8 cellular contexts compared by ENCODE assay signal in the genomic region with DNA sequence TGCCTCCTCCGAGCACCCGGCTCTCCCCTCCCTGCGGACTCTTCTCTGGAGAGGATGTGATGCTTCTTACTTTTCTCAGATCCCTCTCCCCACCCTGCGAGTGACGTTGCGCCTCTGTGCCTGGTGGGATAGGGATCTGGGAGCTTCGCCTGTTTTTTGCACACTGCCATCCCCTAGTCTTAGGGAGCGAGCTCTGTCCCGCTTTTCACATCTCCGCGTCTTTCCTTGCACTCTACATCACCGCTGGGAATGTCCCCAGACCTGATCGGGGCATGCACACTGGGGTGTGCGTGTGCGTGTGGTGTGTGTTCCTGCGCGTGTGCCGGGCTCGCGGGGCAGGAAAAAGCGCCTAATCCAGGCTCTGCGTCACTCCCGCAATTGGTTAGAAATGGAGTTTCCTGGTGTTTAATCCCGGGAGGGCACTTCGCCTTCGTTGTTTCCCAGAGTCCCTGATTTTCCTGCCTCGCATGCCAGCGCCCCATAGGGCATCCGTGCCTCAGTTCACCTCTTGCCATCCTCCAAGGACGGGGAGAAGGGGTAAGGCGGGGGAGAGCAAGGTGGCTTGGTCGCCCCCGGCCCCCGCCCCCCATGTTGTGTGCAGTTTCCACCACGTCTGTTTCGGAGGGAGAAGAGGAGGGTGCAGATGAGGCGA. TPM values are rescaled to one million over a fixed set of nuclear protein-coding genes. Genes with fewer than 3 reads are reported as not detected.
DNase-seq lines count a peak whose midpoint lies in the region; ATAC-seq and TF ChIP-seq lines count a peak whose summit lies in the region.

No MANE protein-coding gene starts in this region.

- H3K27ac Mint-ChIP-seq in Caco-2 (ENCODE audit: unreplicated experiment) (no peak overlapping the region), neural progenitor cell (no peak overlapping the region)

- CTCF ChIA-PET in Caco-2 (lab: Charles Lee): no interaction called here
- CTCF ChIA-PET in SK-N-SH (lab: Yijun Ruan, JAX): interaction anchor here (0.8 to 1.3 kb wide), 7 partner anchors 12 to 145 kb away, joined by 3 to 7 read pairs (median 3); no protein-coding TSS in a partner anchor

- no peak overlapping the region for H3K9ac ChIP-seq in SK-N-SH
- H3K9ac ChIP-seq in neural progenitor cell: no peak overlapping the region

- TF ChIP-seq EP300 in SK-N-SH (IDR thresholded peaks at IDR 0.05; ENCODE audit: borderline replicate concordance in 1 of 2, low read depth in 1 of 2, low read length in 1 of 2): no peak

- DNase-seq in Caco-2: no peak
- DNase-seq in SK-N-SH: peak; percentile 48
- peak; percentile 7 for DNase-seq in fibroblast of mammary gland (ENCODE audit: low read depth)
- peak; percentile 31 for DNase-seq in neural progenitor cell (ENCODE audit: low spot score)
- no peak for DNase-seq in SIG-M5 (lab: John Stamatoyannopoulos, UW)

- H4K20me1 ChIP-seq in SK-N-SH (ENCODE audit: insufficient read depth) (no peaks in the 10 kb centered on the region), neural progenitor cell (ENCODE audit: low read depth) (peaks cover 4% of the 10 kb centered on the region)

- H3F3A ChIP-seq in SK-N-SH (replicated peaks; ENCODE audit: insufficient read depth) (no peaks in the 10 kb centered on the region), neural progenitor cell (ENCODE audit: low read depth) (no peaks in the 10 kb centered on the region)

- TF ChIP-seq CTCF in Caco-2 (IDR thresholded peaks at IDR 0.05; ENCODE audit: insufficient read depth in 1 of 2, low read depth in 1 of 2, low read length in 1 of 2, severe bottlenecking in 1 of 2, unreplicated experiment in 1 of 2): no peak
- TF ChIP-seq CTCF in SK-N-SH (IDR thresholded peaks at IDR 0.05): no peak
- no peak for TF ChIP-seq CTCF in fibroblast of mammary gland (conservative IDR thresholded peaks at IDR 0.05; ENCODE audit: control insufficient read depth, insufficient read depth, low read depth, low read length)
- TF ChIP-seq CTCF in neural progenitor cell (IDR thresholded peaks at IDR 0.05): no peak

- H3K9me3 ChIP-seq in Caco-2: no peaks in the 10 kb centered on the region
- H3K9me3 ChIP-seq in SK-N-SH: no peaks in the 10 kb centered on the region
- H3K9me3 ChIP-seq in neural progenitor cell (ENCODE audit: low read depth): no peaks in the 10 kb centered on the region

- ATAC-seq in HG03175 (IDR thresholded peaks at IDR 0.05; ENCODE audit: unreplicated experiment): no peak
- ATAC-seq in HG02884 (IDR thresholded peaks at IDR 0.05; ENCODE audit: unreplicated experiment): no peak
- no peak for ATAC-seq in HG03139 (IDR thresholded peaks at IDR 0.05; ENCODE audit: unreplicated experiment)

- H3K4me3 ChIP-seq in Caco-2 (ENCODE audit: low read depth, low read length) (no peak overlapping the region), SK-N-SH (ENCODE audit: low read depth in 2 of 2, low read length in 1 of 2) (peak overlapping the region; percentile 56 to 61; a peak in 3 of 4 replicates), fibroblast of mammary gland (ENCODE audit: control insufficient read depth, low read depth, low read length) (peak overlapping the region; percentile 57), neural progenitor cell (peak overlapping the region; percentile 74)

- H3K4me2 ChIP-seq in SK-N-SH: peak overlapping the region; percentile 96; the same call in 1 of the 2 replicates
- H3K4me2 ChIP-seq in neural progenitor cell: peak overlapping the region; percentile 99

- TF ChIP-seq RAD21 in SK-N-SH (IDR thresholded peaks at IDR 0.05; ENCODE audit: low read length): no peak

- H3K4me1 Mint-ChIP-seq in Caco-2 (ENCODE audit: low read depth, unreplicated experiment) (no peaks in the 10 kb centered on the region), neural progenitor cell (peaks cover 3% of the 10 kb centered on the region)

- H3K27me3 ChIP-seq in Caco-2 (replicated peaks; ENCODE audit: control insufficient read depth, insufficient read depth, low read length) (no peaks in the 10 kb centered on the region; the same call in 1 of the 2 replicates), SK-N-SH (ENCODE audit: insufficient read depth) (peaks cover 51% of the 10 kb centered on the region), neural progenitor cell (peaks cover 87% of the 10 kb centered on the region)

- no peaks in the 10 kb centered on the region for H3K36me3 ChIP-seq in Caco-2 (ENCODE audit: control insufficient read depth, insufficient read depth, low read length)
- H3K36me3 ChIP-seq in SK-N-SH (replicated peaks in 1 of 2; ENCODE audit: control insufficient read depth in 1 of 2, insufficient read depth in 2 of 2, low read length in 1 of 2): no peaks in the 10 kb centered on the region
- no peaks in the 10 kb centered on the region for H3K36me3 ChIP-seq in neural progenitor cell

- 30% methylated on average over 29 of the region's 37 CpGs for WGBS in SK-N-SH (ENCODE audit: low lambda C conversion rate)

- intact Hi-C loops in Caco-2 (cut with micrococcal nuclease; ENCODE audit: unreplicated experiment): loop anchor here (5.0 kb wide), 1 partner anchor 147 kb away; no protein-coding TSS in a partner anchor

- H3K27ac ChIP-seq in SK-N-SH (ENCODE audit: low read depth in 2 of 2, low read length in 1 of 2) (no peak overlapping the region), neural progenitor cell (no peak overlapping the region)

- H3K36me3 Mint-ChIP-seq in Caco-2 (ENCODE audit: insufficient read depth, unreplicated experiment) (no peaks in the 10 kb centered on the region), neural progenitor cell (no peaks in the 10 kb centered on the region)

- no peaks in the 10 kb centered on the region for H3K9me3 Mint-ChIP-seq in Caco-2 (ENCODE audit: unreplicated experiment)
- no peaks in the 10 kb centered on the region for H3K9me3 Mint-ChIP-seq in neural progenitor cell

- no TSS peak for BruUV-seq in Caco-2 (replicated peaks; lab: Mats Ljungman, UMichigan)

- H3K4me1 ChIP-seq in Caco-2: no peaks in the 10 kb centered on the region
- H3K4me1 ChIP-seq in SK-N-SH (ENCODE audit: control insufficient read depth in 1 of 2, insufficient read depth in 2 of 2, low read depth in 1 of 2, low read length in 1 of 2): peaks cover 0 to 13% of the 10 kb centered on the region in 2 experiments; a peak in 1 of 4 replicates
- H3K4me1 ChIP-seq in neural progenitor cell: peaks cover 12% of the 10 kb centered on the region

- H3K9me2 ChIP-seq in SK-N-SH: no peaks in the 10 kb centered on the region

- H3K4me3 Mint-ChIP-seq in Caco-2 (ENCODE audit: unreplicated experiment) (peak overlapping the region; percentile 57), neural progenitor cell (peak overlapping the region; percentile 83)

- H3K79me2 ChIP-seq in SK-N-SH (ENCODE audit: insufficient read depth) (no peaks in the 10 kb centered on the region), neural progenitor cell (ENCODE audit: low read depth) (no peaks in the 10 kb centered on the region)

- H3K27me3 Mint-ChIP-seq in Caco-2 (ENCODE audit: insufficient read depth, unreplicated experiment) (peaks cover 19% of the 10 kb centered on the region), neural progenitor cell (ENCODE audit: insufficient read depth, low read depth) (peaks cover 30% of the 10 kb centered on the region)

- POLR2A ChIA-PET in Caco-2 (lab: Charles Lee) (no interaction called here), SK-N-SH (lab: Yijun Ruan, JAX) (no interaction called here)

- H2AFZ ChIP-seq in SK-N-SH (ENCODE audit: low read depth) (no peak overlapping the region), neural progenitor cell (replicated peaks) (peak overlapping the region; percentile 96)

TF ChIP-seq in SK-N-SH, 30 proteins besides CTCF, POLR2A, EP300 and RAD21:
- TF ChIP-seq, protein P1, sequence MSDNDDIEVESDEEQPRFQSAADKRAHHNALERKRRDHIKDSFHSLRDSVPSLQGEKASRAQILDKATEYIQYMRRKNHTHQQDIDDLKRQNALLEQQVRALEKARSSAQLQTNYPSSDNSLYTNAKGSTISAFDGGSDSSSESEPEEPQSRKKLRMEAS (IDR thresholded peaks at IDR 0.05; ENCODE audit: low read depth): no peak
- TF ChIP-seq SMC3 (IDR thresholded peaks at IDR 0.05; ENCODE audit: low read depth, low read length) (no peak), TEAD4 (IDR thresholded peaks at IDR 0.05; ENCODE audit: borderline replicate concordance, insufficient read depth) (no peak)
- TF ChIP-seq, protein P2, sequence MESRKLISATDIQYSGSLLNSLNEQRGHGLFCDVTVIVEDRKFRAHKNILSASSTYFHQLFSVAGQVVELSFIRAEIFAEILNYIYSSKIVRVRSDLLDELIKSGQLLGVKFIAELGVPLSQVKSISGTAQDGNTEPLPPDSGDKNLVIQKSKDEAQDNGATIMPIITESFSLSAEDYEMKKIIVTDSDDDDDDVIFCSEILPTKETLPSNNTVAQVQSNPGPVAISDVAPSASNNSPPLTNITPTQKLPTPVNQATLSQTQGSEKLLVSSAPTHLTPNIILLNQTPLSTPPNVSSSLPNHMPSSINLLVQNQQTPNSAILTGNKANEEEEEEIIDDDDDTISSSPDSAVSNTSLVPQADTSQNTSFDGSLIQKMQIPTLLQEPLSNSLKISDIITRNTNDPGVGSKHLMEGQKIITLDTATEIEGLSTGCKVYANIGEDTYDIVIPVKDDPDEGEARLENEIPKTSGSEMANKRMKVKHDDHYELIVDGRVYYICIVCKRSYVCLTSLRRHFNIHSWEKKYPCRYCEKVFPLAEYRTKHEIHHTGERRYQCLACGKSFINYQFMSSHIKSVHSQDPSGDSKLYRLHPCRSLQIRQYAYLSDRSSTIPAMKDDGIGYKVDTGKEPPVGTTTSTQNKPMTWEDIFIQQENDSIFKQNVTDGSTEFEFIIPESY (IDR thresholded peaks at IDR 0.05; ENCODE audit: borderline replicate concordance, low read depth): no peak
TF ChIP-seq in SK-N-SH: peak in this region for 0.

RNA-seq across cellular contexts. Expression of gene TBC1D1, which starts 0.9 kb away (rescaled TPM):
- total RNA-seq in Caco-2 (2022) (26.0 and 28.5 TPM in 2 replicates), neural progenitor cell (ENCODE audit: low replicate concordance) (208 and 226 TPM in 2 replicates)
- 20.3 and 29.8 TPM in 2 replicates for polyA plus RNA-seq in SK-N-SH (2012; rRNA removed)
- 19.5 and 22.9 TPM in 2 replicates for polyA plus RNA-seq in SK-N-SH (2012; cell fraction: cytosol; rRNA removed)
- 25.6 and 30.5 TPM in 2 replicates for polyA plus RNA-seq in SK-N-SH (2012; cell fraction: nucleus; rRNA removed)

Comparison
In these comparisons a context has a peak if more than half of its experiments do, and no peak if none do; other contexts are left out.
1. DNase-seq: peak in SK-N-SH (single experiment), fibroblast of mammary gland (single experiment) and neural progenitor cell (single experiment); none in Caco-2 (0 of 2) and SIG-M5 (single experiment).